12 cellular contexts compared by ENCODE assay signal in genomic region chr2:1600191-1601063, GRCh38.
A peak's percentile ranks its signal among the peaks of the same experiment; 100 is the strongest.
DNase-seq lines count a peak whose midpoint lies in the region; ATAC-seq and TF ChIP-seq lines count a peak whose summit lies in the region.
"Had no signal": no experiment of that assay in that cellular context is flagged by ENCODE, and none has a peak within 500 bp of the region (broad histone marks: within the 10 kb centered on the region; RNA-seq: fewer than 3 reads in every experiment).

No MANE protein-coding gene starts in this region.

- H3F3A ChIP-seq in smooth muscle cell (ENCODE audit: low read depth): peaks cover 1% of the 10 kb centered on the region

- no peaks in the 10 kb centered on the region for H3K79me2 ChIP-seq in smooth muscle cell (ENCODE audit: low read depth)

- H3K9me3 ChIP-seq in smooth muscle cell (replicated peaks; ENCODE audit: low read depth): no peaks in the 10 kb centered on the region
- H3K9me3 ChIP-seq: HAP-1 had no signal

- peak in 1 of 2 donors; percentile 8 for ATAC-seq in left cardiac atrium
- ATAC-seq: stimulated activated memory B cell treated with anti-CD40 and anti-IgM and Interleukin-4, amounts not matched to agents 10 μg/mL and 1 μg/mL and 100 μg/mL, for 72 hours had no signal

- peak overlapping the region; percentile 24 for H3K4me2 ChIP-seq in smooth muscle cell

- no peaks in the 10 kb centered on the region for H3K36me3 ChIP-seq in smooth muscle cell (ENCODE audit: low read depth)
- H3K36me3 ChIP-seq: HAP-1 had no signal

- intact Hi-C loops in left cardiac atrium (cut with DNase I): no loop called here

- no peaks in the 10 kb centered on the region for H4K20me1 ChIP-seq in smooth muscle cell (ENCODE audit: low read depth)

- TF ChIP-seq CTCF in smooth muscle cell (IDR thresholded peaks at IDR 0.05; ENCODE audit: borderline replicate concordance, insufficient read depth, poor library complexity, severe bottlenecking): no peak

- H3K4me3 ChIP-seq in smooth muscle cell: no peak overlapping the region
- H3K4me3 ChIP-seq: HAP-1 had no signal

- no peak overlapping the region for H3K9ac ChIP-seq in smooth muscle cell (ENCODE audit: low read depth)

- peak; percentile 36 for DNase-seq in EL
- DNase-seq in RPMI7951 (ENCODE audit: low read depth): peak; percentile 95
- peak; percentile 11 for DNase-seq in left cardiac atrium
- DNase-seq in smooth muscle cell (lab: John Stamatoyannopoulos, UW; ENCODE audit: unreplicated experiment): no peak
- no peak for DNase-seq in GM19240 (ENCODE audit: insufficient read length, low spot score)
- DNase-seq in NCI-H1105 treated with DMSO at 0.1 percent for 48 hours (lab: John Stamatoyannopoulos, UW): no peak
- DNase-seq in NCI-H2227 treated with DMSO at 0.1 percent for 48 hours (lab: John Stamatoyannopoulos, UW): no peak
- DNase-seq: activated CD4-positive, alpha-beta memory T cell treated with anti-CD3 and anti-CD28 coated beads for 36 hours; NCI-H446 treated with DMSO at 0.1 percent for 48 hours; stimulated activated CD4-positive, alpha-beta T cell treated with anti-CD3 and anti-CD28 coated beads, Interleukin-4, amount 100 ng/mL, for 24 hours had no signal

- WGBS in smooth muscle cell (ENCODE audit: low lambda C conversion rate): 59% methylated on average over 29 of the region's 29 CpGs

- H2AFZ ChIP-seq in smooth muscle cell (ENCODE audit: low read depth): no peak overlapping the region

- no peaks in the 10 kb centered on the region for H3K27me3 ChIP-seq in smooth muscle cell (ENCODE audit: low read depth)

- H3K27ac ChIP-seq in smooth muscle cell (ENCODE audit: low read depth): peak overlapping the region; percentile 47

- H3K4me1 ChIP-seq in smooth muscle cell (ENCODE audit: low read depth): peaks cover 7% of the 10 kb centered on the region
- H3K4me1 ChIP-seq: HAP-1 had no signal

Comparison
In these comparisons a context has a peak if more than half of its experiments do, and no peak if none do; other contexts are left out.
1. DNase-seq: peak in EL (single experiment), RPMI7951 (single experiment) and left cardiac atrium (single experiment); none in smooth muscle cell (single experiment), GM19240 (single experiment), NCI-H1105 treated with DMSO at 0.1 percent for 48 hours (single experiment) and NCI-H2227 treated with DMSO at 0.1 percent for 48 hours (single experiment).